ENCODE assay signal across 2 cellular contexts in genomic region chr16:11601911-11602310, GRCh38.
TF ChIP-seq lines count a peak whose summit lies in the region.

No MANE protein-coding gene starts in this region.

TF ChIP-seq in HEK293, 187 proteins besides CTCF, POLR2A, EP300 and RAD21:
- TF ChIP-seq ZNF561 (tag by site-specific recombination; IDR thresholded peaks at IDR 0.05; ENCODE audit: borderline replicate concordance), result no peak
- TF ChIP-seq, protein P1, sequence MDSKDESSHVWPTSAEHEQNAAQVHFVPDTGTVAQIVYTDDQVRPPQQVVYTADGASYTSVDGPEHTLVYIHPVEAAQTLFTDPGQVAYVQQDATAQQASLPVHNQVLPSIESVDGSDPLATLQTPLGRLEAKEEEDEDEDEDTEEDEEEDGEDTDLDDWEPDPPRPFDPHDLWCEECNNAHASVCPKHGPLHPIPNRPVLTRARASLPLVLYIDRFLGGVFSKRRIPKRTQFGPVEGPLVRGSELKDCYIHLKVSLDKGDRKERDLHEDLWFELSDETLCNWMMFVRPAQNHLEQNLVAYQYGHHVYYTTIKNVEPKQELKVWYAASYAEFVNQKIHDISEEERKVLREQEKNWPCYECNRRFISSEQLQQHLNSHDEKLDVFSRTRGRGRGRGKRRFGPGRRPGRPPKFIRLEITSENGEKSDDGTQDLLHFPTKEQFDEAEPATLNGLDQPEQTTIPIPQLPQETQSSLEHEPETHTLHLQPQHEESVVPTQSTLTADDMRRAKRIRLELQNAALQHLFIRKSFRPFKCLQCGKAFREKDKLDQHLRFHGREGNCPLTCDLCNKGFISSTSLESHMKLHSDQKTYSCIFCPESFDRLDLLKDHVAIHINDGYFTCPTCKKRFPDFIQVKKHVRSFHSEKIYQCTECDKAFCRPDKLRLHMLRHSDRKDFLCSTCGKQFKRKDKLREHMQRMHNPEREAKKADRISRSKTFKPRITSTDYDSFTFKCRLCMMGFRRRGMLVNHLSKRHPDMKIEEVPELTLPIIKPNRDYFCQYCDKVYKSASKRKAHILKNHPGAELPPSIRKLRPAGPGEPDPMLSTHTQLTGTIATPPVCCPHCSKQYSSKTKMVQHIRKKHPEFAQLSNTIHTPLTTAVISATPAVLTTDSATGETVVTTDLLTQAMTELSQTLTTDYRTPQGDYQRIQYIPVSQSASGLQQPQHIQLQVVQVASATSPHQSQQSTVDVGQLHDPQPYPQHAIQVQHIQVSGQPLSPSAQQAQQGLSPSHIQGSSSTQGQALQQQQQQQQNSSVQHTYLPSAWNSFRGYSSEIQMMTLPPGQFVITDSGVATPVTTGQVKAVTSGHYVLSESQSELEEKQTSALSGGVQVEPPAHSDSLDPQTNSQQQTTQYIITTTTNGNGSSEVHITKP (tag by site-specific recombination; IDR thresholded peaks at IDR 0.05), result 0 out of 2 replicates have a peak, but pooled peaks have one; percentile 38
- no peak for TF ChIP-seq SALL2 (tag by site-specific recombination; IDR thresholded peaks at IDR 0.05; ENCODE audit: borderline replicate concordance)
- TF ChIP-seq, protein P2, sequence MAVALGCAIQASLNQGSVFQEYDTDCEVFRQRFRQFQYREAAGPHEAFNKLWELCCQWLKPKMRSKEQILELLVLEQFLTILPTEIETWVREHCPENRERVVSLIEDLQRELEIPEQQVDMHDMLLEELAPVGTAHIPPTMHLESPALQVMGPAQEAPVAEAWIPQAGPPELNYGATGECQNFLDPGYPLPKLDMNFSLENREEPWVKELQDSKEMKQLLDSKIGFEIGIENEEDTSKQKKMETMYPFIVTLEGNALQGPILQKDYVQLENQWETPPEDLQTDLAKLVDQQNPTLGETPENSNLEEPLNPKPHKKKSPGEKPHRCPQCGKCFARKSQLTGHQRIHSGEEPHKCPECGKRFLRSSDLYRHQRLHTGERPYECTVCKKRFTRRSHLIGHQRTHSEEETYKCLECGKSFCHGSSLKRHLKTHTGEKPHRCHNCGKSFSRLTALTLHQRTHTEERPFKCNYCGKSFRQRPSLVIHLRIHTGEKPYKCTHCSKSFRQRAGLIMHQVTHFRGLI (tag by site-specific recombination; IDR thresholded peaks at IDR 0.05), result no peak
- TF ChIP-seq ZNF112 (tag by site-specific recombination; IDR thresholded peaks at IDR 0.05), result no peak
- TF ChIP-seq ZBTB8A (tag by site-specific recombination; IDR thresholded peaks at IDR 0.05), result no peak
- TF ChIP-seq, protein P3, sequence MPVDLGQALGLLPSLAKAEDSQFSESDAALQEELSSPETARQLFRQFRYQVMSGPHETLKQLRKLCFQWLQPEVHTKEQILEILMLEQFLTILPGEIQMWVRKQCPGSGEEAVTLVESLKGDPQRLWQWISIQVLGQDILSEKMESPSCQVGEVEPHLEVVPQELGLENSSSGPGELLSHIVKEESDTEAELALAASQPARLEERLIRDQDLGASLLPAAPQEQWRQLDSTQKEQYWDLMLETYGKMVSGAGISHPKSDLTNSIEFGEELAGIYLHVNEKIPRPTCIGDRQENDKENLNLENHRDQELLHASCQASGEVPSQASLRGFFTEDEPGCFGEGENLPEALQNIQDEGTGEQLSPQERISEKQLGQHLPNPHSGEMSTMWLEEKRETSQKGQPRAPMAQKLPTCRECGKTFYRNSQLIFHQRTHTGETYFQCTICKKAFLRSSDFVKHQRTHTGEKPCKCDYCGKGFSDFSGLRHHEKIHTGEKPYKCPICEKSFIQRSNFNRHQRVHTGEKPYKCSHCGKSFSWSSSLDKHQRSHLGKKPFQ (tag by site-specific recombination; IDR thresholded peaks at IDR 0.05), result no peak
TF ChIP-seq in HEK293: peak in this region for 1.

TF ChIP-seq in HepG2, 621 proteins besides CTCF, POLR2A, EP300 and RAD21:
- TF ChIP-seq ZFP37 (CRISPR knock-in tag; IDR thresholded peaks at IDR 0.05; ENCODE audit: borderline replicate concordance), result no peak
- TF ChIP-seq EZH2 (conservative IDR thresholded peaks at IDR 0.05; ENCODE audit: low read depth, low read length), result 0 out of 2 replicates have a peak, but pooled peaks have one; percentile 0
